In the genomic region with DNA sequence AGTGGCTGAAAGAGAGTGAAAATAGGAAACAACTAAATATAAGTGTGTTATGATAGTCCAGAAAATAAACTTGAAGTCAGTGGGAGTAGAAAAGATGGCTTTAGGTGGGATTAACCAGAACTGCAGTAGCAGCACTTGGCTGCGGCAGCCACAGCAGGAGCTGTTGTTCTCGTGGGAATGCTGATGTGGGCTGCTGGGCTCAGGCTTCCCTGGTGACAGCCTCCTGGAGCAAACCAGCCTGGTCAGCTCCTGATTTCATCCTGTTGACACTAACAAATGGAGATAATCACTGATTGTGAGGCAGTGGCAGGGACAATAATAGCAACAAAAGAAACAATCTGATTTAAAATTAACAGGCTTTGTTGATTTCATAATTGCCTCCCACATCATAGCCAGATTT, we compare ENCODE assay signal across 16 cellular contexts.
A peak's percentile ranks its signal among the peaks of the same experiment; 100 is the strongest.
DNase-seq lines count a peak whose midpoint lies in the region; ATAC-seq, FAIRE-seq and TF ChIP-seq lines count a peak whose summit lies in the region.
"Had no signal": no experiment of that assay in that cellular context is flagged by ENCODE, and none has a peak within 500 bp of the region (broad histone marks: within the 10 kb centered on the region; RNA-seq: fewer than 3 reads in every experiment).

No MANE protein-coding gene starts in this region.

- peak overlapping the region; percentile 3 for H3K27ac Mint-ChIP-seq in stimulated activated memory B cell treated with anti-CD40 and anti-IgM and Interleukin-4, amounts not matched to agents 10 μg/mL and 1 μg/mL and 100 μg/mL, for 72 hours
- H3K27ac Mint-ChIP-seq: T-helper 1 cell treated with Interleukin-12 subunit alpha and Interleukin-12 subunit beta and Interleukin-4 antibody, amounts not matched to agents 30 μg/mL and 1 μg/mL, for 36 hours had no signal

- FAIRE-seq in islet of Langerhans (lab: Jason Lieb, UNC) = peak; percentile 49

- peaks cover 21% of the 10 kb centered on the region for H3K4me1 Mint-ChIP-seq in stimulated activated memory B cell treated with anti-CD40 and anti-IgM and Interleukin-4, amounts not matched to agents 10 μg/mL and 1 μg/mL and 100 μg/mL, for 72 hours

- H3K9me3 ChIP-seq in esophagus muscularis mucosa = no peaks in the 10 kb centered on the region
- H3K9me3 ChIP-seq: breast epithelium, esophagus squamous epithelium, vagina had no signal

- no peaks in the 10 kb centered on the region for H3K36me3 Mint-ChIP-seq in stimulated activated memory B cell treated with anti-CD40 and anti-IgM and Interleukin-4, amounts not matched to agents 10 μg/mL and 1 μg/mL and 100 μg/mL, for 72 hours

- H3K27ac ChIP-seq in caudate nucleus (ENCODE audit: low read depth, low read length) = peak overlapping the region; percentile 42
- H3K27ac ChIP-seq in esophagus muscularis mucosa (replicated peaks in 1 of 4) = no peak overlapping the region
- H3K27ac ChIP-seq: breast epithelium, esophagus squamous epithelium, vagina had no signal

- H3K27me3 Mint-ChIP-seq in stimulated activated memory B cell treated with anti-CD40 and anti-IgM and Interleukin-4, amounts not matched to agents 10 μg/mL and 1 μg/mL and 100 μg/mL, for 72 hours = no peaks in the 10 kb centered on the region

- H3K27me3 ChIP-seq in esophagus muscularis mucosa = no peaks in the 10 kb centered on the region
- H3K27me3 ChIP-seq: breast epithelium, esophagus squamous epithelium, vagina had no signal

- TF ChIP-seq POLR2A in esophagus muscularis mucosa (IDR thresholded peaks at IDR 0.05; ENCODE audit: low read depth) = no peak

- WGBS in esophagus muscularis mucosa = 47% methylated on average over 2 of the region's 2 CpGs

- DNase-seq in NCI-H82 (lab: John Stamatoyannopoulos, UW) = peak; percentile 14
- DNase-seq in NCI-H82 treated with DMSO at 0.1 percent for 48 hours (lab: John Stamatoyannopoulos, UW; ENCODE audit: unreplicated experiment) = no peak
- DNase-seq in caudate nucleus (lab: John Stamatoyannopoulos, UW) = peak in 22 of 61 donors; percentile 25 to 68 (median 42)
- DNase-seq in esophagus muscularis mucosa (ENCODE audit: extremely low spot score) = no peak
- DNase-seq in SHP77 (lab: John Stamatoyannopoulos, UW) = no peak
- DNase-seq: ACHN; activated CD4-positive, alpha-beta T cell treated with anti-CD3 and anti-CD28 coated beads, Interleukin-2, amount 50 U/mL, for 1 hour; DND-41; esophagus squamous epithelium; NCI-H1694 treated with DMSO at 0.1 percent for 48 hours had no signal

- H3K9me3 Mint-ChIP-seq in stimulated activated memory B cell treated with anti-CD40 and anti-IgM and Interleukin-4, amounts not matched to agents 10 μg/mL and 1 μg/mL and 100 μg/mL, for 72 hours = no peaks in the 10 kb centered on the region

- no peak overlapping the region for H3K4me3 ChIP-seq in esophagus muscularis mucosa
- H3K4me3 ChIP-seq: breast epithelium, esophagus squamous epithelium, vagina had no signal

- H3K36me3 ChIP-seq in esophagus muscularis mucosa = no peaks in the 10 kb centered on the region
- H3K36me3 ChIP-seq: breast epithelium, esophagus squamous epithelium, vagina had no signal

- ATAC-seq in stimulated activated memory B cell treated with anti-CD40 and anti-IgM and Interleukin-4, amounts not matched to agents 10 μg/mL and 1 μg/mL and 100 μg/mL, for 72 hours = no peak
- ATAC-seq in GM18502 (IDR thresholded peaks at IDR 0.05; ENCODE audit: poor library complexity, unreplicated experiment) = no peak

- no peak overlapping the region for H3K4me3 Mint-ChIP-seq in stimulated activated memory B cell treated with anti-CD40 and anti-IgM and Interleukin-4, amounts not matched to agents 10 μg/mL and 1 μg/mL and 100 μg/mL, for 72 hours
- H3K4me3 Mint-ChIP-seq: T-helper 1 cell treated with Interleukin-12 subunit alpha and Interleukin-12 subunit beta and Interleukin-4 antibody, amounts not matched to agents 30 μg/mL and 1 μg/mL, for 36 hours had no signal

- intact Hi-C loops in esophagus muscularis mucosa (cut with DNase I) = no loop called here

- no peak for TF ChIP-seq CTCF in esophagus muscularis mucosa (IDR thresholded peaks at IDR 0.05)

- no peak for TF ChIP-seq EP300 in esophagus muscularis mucosa (IDR thresholded peaks at IDR 0.05)

- peaks cover 26 to 55% (median 37%) of the 10 kb centered on the region in 4 donors for H3K4me1 ChIP-seq in esophagus muscularis mucosa
